8 cellular contexts compared by ENCODE assay signal in genomic region chr19:56110515-56111448, GRCh38. TPM values are rescaled to one million over a fixed set of nuclear protein-coding genes. Genes with fewer than 3 reads are reported as not detected.
DNase-seq lines count a peak whose midpoint lies in the region; ATAC-seq and TF ChIP-seq lines count a peak whose summit lies in the region.

No MANE protein-coding gene starts in this region.

- 43% methylated on average over 5 of the region's 12 CpGs for WGBS in mesenchymal stem cell
- 25% methylated on average over 12 of the region's 12 CpGs for WGBS in urinary bladder

- peak overlapping the region; percentile 86 for H3K27ac ChIP-seq in mesenchymal stem cell (ENCODE audit: low read length, poor library complexity, severe bottlenecking)
- peak overlapping the region; percentile 0 for H3K27ac ChIP-seq in urinary bladder (ENCODE audit: low read depth)

- peak overlapping the region in 1 of 2 experiments; percentile 15 for H2BK12ac ChIP-seq in mesenchymal stem cell (ENCODE audit: low read length in 2 of 2)

- no peak overlapping the region for H4K8ac ChIP-seq in mesenchymal stem cell (ENCODE audit: low read length)

- peak overlapping the region; percentile 46 for H3K4me2 ChIP-seq in mesenchymal stem cell (ENCODE audit: low read length, poor library complexity, severe bottlenecking)

- H3K9ac ChIP-seq in mesenchymal stem cell (ENCODE audit: low read length) = peak overlapping the region; percentile 60

- no peak overlapping the region for H2BK15ac ChIP-seq in mesenchymal stem cell (ENCODE audit: low read depth, poor library complexity, severe bottlenecking)

- H3K79me1 ChIP-seq in mesenchymal stem cell (replicated peaks; ENCODE audit: low read length, poor library complexity, severe bottlenecking) = peaks cover 2% of the 10 kb centered on the region

- no peaks in the 10 kb centered on the region for H3K9me3 ChIP-seq in mesenchymal stem cell (ENCODE audit: control insufficient read depth, low read length)

- ATAC-seq in activated CD4-positive, alpha-beta T cell treated with anti-CD3 and anti-CD28 coated beads for 36 hours = no peak
- ATAC-seq in stimulated activated effector memory CD8-positive, alpha-beta T cell treated with anti-CD3 and anti-CD28 coated beads, Interleukin-12 subunit alpha, Interleukin-12 subunit beta, amount 100 ng/mL, for 72 hours = no peak
- ATAC-seq in HG02610 (IDR thresholded peaks at IDR 0.05; ENCODE audit: unreplicated experiment) = no peak

- H4K91ac ChIP-seq in mesenchymal stem cell (ENCODE audit: low read length) = no peak overlapping the region

- H3K27ac Mint-ChIP-seq in activated CD4-positive, alpha-beta T cell treated with anti-CD3 and anti-CD28 coated beads for 36 hours = peak overlapping the region; percentile 86
- H3K27ac Mint-ChIP-seq in stimulated activated effector memory CD8-positive, alpha-beta T cell treated with anti-CD3 and anti-CD28 coated beads, Interleukin-12 subunit alpha, Interleukin-12 subunit beta, amount 100 ng/mL, for 72 hours = no peak overlapping the region

- peak overlapping the region; percentile 8 for H2BK5ac ChIP-seq in mesenchymal stem cell (ENCODE audit: low read depth, low read length, poor library complexity, severe bottlenecking)

- H3K18ac ChIP-seq in mesenchymal stem cell (ENCODE audit: low read depth in 1 of 2, low read length in 2 of 2) = peak overlapping the region; percentile 18 to 46

- no peak overlapping the region for H2BK120ac ChIP-seq in mesenchymal stem cell (ENCODE audit: low read depth, low read length)

- peaks cover 8% of the 10 kb centered on the region for H3K36me3 Mint-ChIP-seq in activated CD4-positive, alpha-beta T cell treated with anti-CD3 and anti-CD28 coated beads for 36 hours (ENCODE audit: low read depth)
- H3K36me3 Mint-ChIP-seq in stimulated activated effector memory CD8-positive, alpha-beta T cell treated with anti-CD3 and anti-CD28 coated beads, Interleukin-12 subunit alpha, Interleukin-12 subunit beta, amount 100 ng/mL, for 72 hours = peaks cover 29% of the 10 kb centered on the region

- H3K4me1 Mint-ChIP-seq in activated CD4-positive, alpha-beta T cell treated with anti-CD3 and anti-CD28 coated beads for 36 hours = peaks cover 63% of the 10 kb centered on the region
- H3K4me1 Mint-ChIP-seq in stimulated activated effector memory CD8-positive, alpha-beta T cell treated with anti-CD3 and anti-CD28 coated beads, Interleukin-12 subunit alpha, Interleukin-12 subunit beta, amount 100 ng/mL, for 72 hours = peaks cover 64% of the 10 kb centered on the region

- H3K4ac ChIP-seq in mesenchymal stem cell (ENCODE audit: low read depth in 1 of 2, low read length in 2 of 2) = peak overlapping the region in 1 of 2 experiments; percentile 24

- peak overlapping the region; percentile 41 for H3K4me3 Mint-ChIP-seq in activated CD4-positive, alpha-beta T cell treated with anti-CD3 and anti-CD28 coated beads for 36 hours
- no peak overlapping the region for H3K4me3 Mint-ChIP-seq in stimulated activated effector memory CD8-positive, alpha-beta T cell treated with anti-CD3 and anti-CD28 coated beads, Interleukin-12 subunit alpha, Interleukin-12 subunit beta, amount 100 ng/mL, for 72 hours

- no peaks in the 10 kb centered on the region for H3K27me3 Mint-ChIP-seq in activated CD4-positive, alpha-beta T cell treated with anti-CD3 and anti-CD28 coated beads for 36 hours

- POLR2A ChIA-PET in activated CD4-positive, alpha-beta T cell treated with anti-CD3 and anti-CD28 coated beads for 36 hours (lab: Charles Lee) = no interaction called here

- intact Hi-C loops in activated CD4-positive, alpha-beta T cell treated with anti-CD3 and anti-CD28 coated beads for 36 hours (cut with DNase I, micrococcal nuclease) = loop anchor here in 1 of 2 experiments (1.0 kb wide), 2 partner anchors 11 to 30 kb away; partner anchors contain the start of gene ZNF787

- H3K4me3 ChIP-seq in choroid plexus epithelial cell (ENCODE audit: low read depth, low read length) = peak overlapping the region; percentile 13
- H3K4me3 ChIP-seq in mesenchymal stem cell (ENCODE audit: insufficient read depth in 1 of 2, low read depth in 1 of 2, low read length in 2 of 2) = peak overlapping the region in 1 of 2 experiments; percentile 47
- no peak overlapping the region for H3K4me3 ChIP-seq in urinary bladder (ENCODE audit: low read depth, low read length)

- TF ChIP-seq CTCF in choroid plexus epithelial cell (conservative IDR thresholded peaks at IDR 0.05; ENCODE audit: low read depth, low read length) = no peak

- H3K27me3 ChIP-seq in mesenchymal stem cell (ENCODE audit: control insufficient read depth in 1 of 2, insufficient read depth in 1 of 2, low read length in 2 of 2) = no peaks in the 10 kb centered on the region

- no peak overlapping the region for H2AFZ ChIP-seq in mesenchymal stem cell (ENCODE audit: low read depth, low read length)

- H2AK5ac ChIP-seq in mesenchymal stem cell (ENCODE audit: low read length, severe bottlenecking) = peak overlapping the region; percentile 84

- CTCF ChIA-PET in activated CD4-positive, alpha-beta T cell treated with anti-CD3 and anti-CD28 coated beads for 36 hours (lab: Charles Lee) = interaction anchor here (1.0 kb wide), 1 partner anchor 31 kb away, joined by 5 read pairs; no protein-coding TSS in a partner anchor

- no peak for DNase-seq in activated CD4-positive, alpha-beta T cell treated with anti-CD3 and anti-CD28 coated beads for 36 hours
- DNase-seq in activated CD4-positive, alpha-beta T cell treated with anti-CD3 and anti-CD28 coated beads for 4 hours = no peak
- DNase-seq in choroid plexus epithelial cell (ENCODE audit: low read depth) (peak; percentile 80), mesenchymal stem cell (peak; percentile 65), DMS153 (lab: John Stamatoyannopoulos, UW) (no peak)
- no peak for DNase-seq in stimulated activated effector memory CD8-positive, alpha-beta T cell treated with anti-CD3 and anti-CD28 coated beads, Interleukin-12 subunit alpha, Interleukin-12 subunit beta, amount 100 ng/mL, for 72 hours (ENCODE audit: low spot score in 2 of 2)

- no peak overlapping the region for H3K14ac ChIP-seq in mesenchymal stem cell (ENCODE audit: low read length in 2 of 2)

- no peak overlapping the region for H3K23ac ChIP-seq in mesenchymal stem cell (ENCODE audit: low read length in 2 of 2)

- H3K36me3 ChIP-seq in mesenchymal stem cell (ENCODE audit: control insufficient read depth in 1 of 2, insufficient read depth in 2 of 2, low read depth in 1 of 2, low read length in 2 of 2) (peaks cover 3 to 54% of the 10 kb centered on the region in 2 experiments), urinary bladder (ENCODE audit: insufficient read depth) (peaks cover 1% of the 10 kb centered on the region)

- no peaks in the 10 kb centered on the region for H3K9me3 Mint-ChIP-seq in activated CD4-positive, alpha-beta T cell treated with anti-CD3 and anti-CD28 coated beads for 36 hours (ENCODE audit: low read depth)
- H3K9me3 Mint-ChIP-seq in stimulated activated effector memory CD8-positive, alpha-beta T cell treated with anti-CD3 and anti-CD28 coated beads, Interleukin-12 subunit alpha, Interleukin-12 subunit beta, amount 100 ng/mL, for 72 hours = no peaks in the 10 kb centered on the region

- H3K4me1 ChIP-seq in mesenchymal stem cell (ENCODE audit: control insufficient read depth, insufficient read depth, low read depth, low read length) = peaks cover 81% of the 10 kb centered on the region
- peaks cover 2% of the 10 kb centered on the region for H3K4me1 ChIP-seq in urinary bladder (ENCODE audit: insufficient read depth)

RNA-seq across cellular contexts. Expression of gene ZNF787, which starts 10.3 kb away (rescaled TPM):
- total RNA-seq in activated CD4-positive, alpha-beta T cell treated with anti-CD3 and anti-CD28 coated beads for 36 hours = 10 to 100 TPM; 27.6 to 28.4 TPM
- polyA plus RNA-seq in mesenchymal stem cell (2013, experiment 1 of 2) = 20.5 TPM
- 20.3 TPM for polyA plus RNA-seq in mesenchymal stem cell (2013, experiment 2 of 2)
- 13.3 TPM for total RNA-seq in urinary bladder
- polyA plus RNA-seq in urinary bladder = 30.9 TPM

RNA-seq across cellular contexts. Expression of gene ZNF444, which starts 30.3 kb away (rescaled TPM):
- 10 to 100 TPM; 29.2 to 32.2 TPM for total RNA-seq in activated CD4-positive, alpha-beta T cell treated with anti-CD3 and anti-CD28 coated beads for 36 hours
- polyA plus RNA-seq in mesenchymal stem cell (2013, experiment 1 of 2) = 18.1 TPM
- 17.4 TPM for polyA plus RNA-seq in mesenchymal stem cell (2013, experiment 2 of 2)
- 11.7 TPM for total RNA-seq in urinary bladder
- polyA plus RNA-seq in urinary bladder = 44.5 TPM

Comparison
In these comparisons a context has a peak if more than half of its experiments do, and no peak if none do; other contexts are left out.
1. DNase-seq: peak in choroid plexus epithelial cell (single experiment) and mesenchymal stem cell (single experiment); none in activated CD4-positive, alpha-beta T cell treated with anti-CD3 and anti-CD28 coated beads for 36 hours (single experiment), activated CD4-positive, alpha-beta T cell treated with anti-CD3 and anti-CD28 coated beads for 4 hours (0 of 2), stimulated activated effector memory CD8-positive, alpha-beta T cell treated with anti-CD3 and anti-CD28 coated beads, Interleukin-12 subunit alpha, Interleukin-12 subunit beta, amount 100 ng/mL, for 72 hours (0 of 2) and DMS153 (single experiment).